ENCODE assay signal across 18 cellular contexts in the genomic region with DNA sequence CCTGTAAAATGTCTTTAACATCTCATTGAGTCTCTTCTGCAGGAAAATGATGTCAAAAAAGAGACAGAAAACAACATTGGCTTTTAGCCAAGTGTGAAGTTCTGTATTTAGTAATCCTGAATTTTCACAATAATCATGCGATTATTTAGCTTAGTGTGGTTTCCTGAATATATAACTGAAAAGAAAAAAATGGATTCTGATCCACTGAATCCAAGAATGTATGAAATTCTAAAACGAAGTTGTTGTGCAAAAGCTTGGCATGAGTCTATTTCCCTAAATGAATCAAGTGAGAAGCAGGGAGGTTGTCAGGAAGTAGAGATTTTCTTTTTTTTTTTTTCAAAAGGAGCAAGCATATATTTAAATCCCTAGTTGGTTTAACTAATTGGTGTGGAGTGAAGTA.
"Had no signal": no experiment of that assay in that cellular context is flagged by ENCODE, and none has a peak within 500 bp of the region (broad histone marks: within the 10 kb centered on the region; RNA-seq: fewer than 3 reads in every experiment).

No MANE protein-coding gene starts in this region.

- H3K27ac Mint-ChIP-seq: activated CD4-positive, alpha-beta T cell treated with anti-CD3 and anti-CD28 coated beads, Interleukin-2, amount 10 ng/mL, durations not matched to agents 24 days and 14 days; activated CD8-positive, alpha-beta T cell treated with anti-CD3 and anti-CD28 coated beads, Interleukin-2, amount 10 ng/mL, durations not matched to agents 7 days and 5 days; activated naive CD4-positive, alpha-beta T cell treated with anti-CD3 and anti-CD28 coated beads for 36 hours; memory B cell; progenitor cell of endocrine pancreas; stimulated activated naive CD8-positive, alpha-beta T cell treated with anti-CD3 and anti-CD28 coated beads, Interleukin-15, Interleukin-2, amounts not matched to agents 100 ng/mL and 50 ng/mL, for 24 hours; T-cell had no signal

- H3K27me3 Mint-ChIP-seq: activated CD4-positive, alpha-beta T cell treated with anti-CD3 and anti-CD28 coated beads, Interleukin-2, amount 10 ng/mL, durations not matched to agents 24 days and 14 days; memory B cell; progenitor cell of endocrine pancreas; stimulated activated naive CD8-positive, alpha-beta T cell treated with anti-CD3 and anti-CD28 coated beads, Interleukin-15, Interleukin-2, amounts not matched to agents 100 ng/mL and 50 ng/mL, for 24 hours; T-cell had no signal

- H3K36me3 Mint-ChIP-seq: memory B cell, T-cell had no signal

- DNase-seq: activated CD4-positive, alpha-beta T cell treated with anti-CD3 and anti-CD28 coated beads, Interleukin-2, amount 10 ng/mL, durations not matched to agents 24 days and 14 days; activated CD8-positive, alpha-beta T cell treated with anti-CD3 and anti-CD28 coated beads, Interleukin-2, amount 10 ng/mL, durations not matched to agents 7 days and 5 days; activated naive CD4-positive, alpha-beta T cell treated with anti-CD3 and anti-CD28 coated beads for 36 hours; activated T-cell treated with anti-CD3 and anti-CD28 coated beads, Interleukin-2, amount 50 U/mL, for 4 hours; aorta; cortex of kidney; effector CD4-positive, alpha-beta T cell; heart left ventricle; kidney glomerular epithelial cell; left ventricle myocardium inferior; T-cell; transverse colon; uterus had no signal

- ATAC-seq: activated CD8-positive, alpha-beta T cell treated with anti-CD3 and anti-CD28 coated beads, Interleukin-2, amount 10 ng/mL, durations not matched to agents 7 days and 5 days; activated T-cell treated with anti-CD3 and anti-CD28 coated beads, Interleukin-2, amount 50 U/mL, for 4 hours; gastroesophageal sphincter; heart left ventricle; T-cell had no signal

- H3K4me3 Mint-ChIP-seq: activated CD4-positive, alpha-beta T cell treated with anti-CD3 and anti-CD28 coated beads, Interleukin-2, amount 10 ng/mL, durations not matched to agents 24 days and 14 days; activated CD8-positive, alpha-beta T cell treated with anti-CD3 and anti-CD28 coated beads, Interleukin-2, amount 10 ng/mL, durations not matched to agents 7 days and 5 days; activated naive CD4-positive, alpha-beta T cell treated with anti-CD3 and anti-CD28 coated beads for 36 hours; activated T-cell treated with anti-CD3 and anti-CD28 coated beads, Interleukin-2, amount 50 U/mL, for 4 hours; memory B cell; neural crest cell; stimulated activated naive CD8-positive, alpha-beta T cell treated with anti-CD3 and anti-CD28 coated beads, Interleukin-15, Interleukin-2, amounts not matched to agents 100 ng/mL and 50 ng/mL, for 24 hours; T-cell had no signal

- H3K4me1 Mint-ChIP-seq: activated CD4-positive, alpha-beta T cell treated with anti-CD3 and anti-CD28 coated beads, Interleukin-2, amount 10 ng/mL, durations not matched to agents 24 days and 14 days; memory B cell; T-cell had no signal

- H3K9me3 Mint-ChIP-seq: activated CD4-positive, alpha-beta T cell treated with anti-CD3 and anti-CD28 coated beads, Interleukin-2, amount 10 ng/mL, durations not matched to agents 24 days and 14 days; stimulated activated naive CD8-positive, alpha-beta T cell treated with anti-CD3 and anti-CD28 coated beads, Interleukin-15, Interleukin-2, amounts not matched to agents 100 ng/mL and 50 ng/mL, for 24 hours had no signal
